Comparison of ENCODE assay signal across 23 cellular contexts in the genomic region with DNA sequence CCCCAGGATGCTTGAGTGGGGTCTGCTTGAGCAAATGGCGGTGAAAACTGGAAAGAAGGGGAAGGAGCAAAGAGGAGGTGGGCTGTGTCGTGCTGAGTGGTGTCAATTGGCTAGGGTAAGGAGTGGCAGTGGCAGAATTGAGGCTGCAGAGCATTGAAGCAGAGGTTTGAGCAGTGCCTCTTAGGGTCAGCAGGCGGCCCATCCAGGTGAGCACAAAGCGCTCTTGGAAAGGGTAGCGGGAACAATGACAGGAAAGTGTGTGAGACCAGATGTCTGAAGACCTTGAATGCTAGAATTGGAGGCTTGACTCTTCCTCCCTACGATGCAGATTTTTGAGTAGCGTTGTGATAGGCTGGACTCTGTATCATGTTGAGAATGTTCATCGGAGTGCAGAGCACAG. TPM values are rescaled to one million over a fixed set of nuclear protein-coding genes. Genes with fewer than 3 reads are reported as not detected.
A peak's percentile ranks its signal among the peaks of the same experiment; 100 is the strongest.
DNase-seq lines count a peak whose midpoint lies in the region; ATAC-seq and TF ChIP-seq lines count a peak whose summit lies in the region.
"Had no signal": no experiment of that assay in that cellular context is flagged by ENCODE, and none has a peak within 500 bp of the region (broad histone marks: within the 10 kb centered on the region; RNA-seq: fewer than 3 reads in every experiment).

No MANE protein-coding gene starts in this region.

- H3K79me1 ChIP-seq in H9 (ENCODE audit: insufficient read depth, low read depth, low read length, poor library complexity, severe bottlenecking) (no peaks in the 10 kb centered on the region), trophoblast cell (ENCODE audit: low read length) (peaks cover 17% of the 10 kb centered on the region)

- H3K4me1 ChIP-seq in ACC112 (ENCODE audit: control insufficient read depth, insufficient read depth, low read length, unreplicated experiment) (peaks cover 55% of the 10 kb centered on the region), H9 (ENCODE audit: insufficient read depth, low read length) (no peaks in the 10 kb centered on the region), trophoblast cell (ENCODE audit: control insufficient read depth in 1 of 2, insufficient read depth in 2 of 2, low read length in 2 of 2) (peaks cover 14 to 20% of the 10 kb centered on the region in 2 experiments)

- no peaks in the 10 kb centered on the region for H4K20me1 ChIP-seq in H9 (ENCODE audit: control insufficient read depth, insufficient read depth, insufficient read length)

- H3K27ac ChIP-seq in ACC112 (ENCODE audit: low read depth, low read length): peak overlapping the region; percentile 98
- no peak overlapping the region for H3K27ac ChIP-seq in H9 (ENCODE audit: insufficient read length, low read depth, low read length)
- H3K27ac ChIP-seq in trophoblast cell (ENCODE audit: low read depth, low read length): no peak overlapping the region
- H3K27ac ChIP-seq: SK-N-MC had no signal

- H3K36me3 Mint-ChIP-seq in H9 (ENCODE audit: insufficient read depth in 1 of 3, low read depth in 3 of 3): 0 out of 7 replicates have a peak, but pooled peaks cover 0 to 2% (median 0%) of the 10 kb centered on the region in 3 experiments
- H3K36me3 Mint-ChIP-seq in effector memory CD8-positive, alpha-beta T cell (ENCODE audit: insufficient read depth): no peaks in the 10 kb centered on the region
- H3K36me3 Mint-ChIP-seq in activated CD4-positive, alpha-beta memory T cell treated with anti-CD3 and anti-CD28 coated beads, Interleukin-2, amount 10 ng/mL, durations not matched to agents 7 days and 5 days (ENCODE audit: low read depth): peaks cover 3% of the 10 kb centered on the region
- H3K36me3 Mint-ChIP-seq: IgD-negative memory B cell had no signal

- no peak overlapping the region for H2BK5ac ChIP-seq in H9 (ENCODE audit: insufficient read length, low read length)
- H2BK5ac ChIP-seq in trophoblast cell (ENCODE audit: low read depth, low read length, poor library complexity): no peak overlapping the region

- peaks cover 0 to 9% of the 10 kb centered on the region in 2 experiments; a peak in 3 of 5 replicates for H3K9me3 Mint-ChIP-seq in H9
- no peaks in the 10 kb centered on the region for H3K9me3 Mint-ChIP-seq in effector memory CD8-positive, alpha-beta T cell
- peaks cover 5% of the 10 kb centered on the region for H3K9me3 Mint-ChIP-seq in activated CD4-positive, alpha-beta memory T cell treated with anti-CD3 and anti-CD28 coated beads, Interleukin-2, amount 10 ng/mL, durations not matched to agents 7 days and 5 days

- no peaks in the 10 kb centered on the region for H3K23me2 ChIP-seq in H9 (ENCODE audit: insufficient read length, low read depth, low read length, poor library complexity, severe bottlenecking)

- H4K8ac ChIP-seq in H9 (replicated peaks; ENCODE audit: insufficient read length, low read depth, low read length) (no peak overlapping the region), trophoblast cell (ENCODE audit: low read depth, low read length) (no peak overlapping the region)

- H3K14ac ChIP-seq in H9 (ENCODE audit: insufficient read depth, low read length): no peak overlapping the region
- H3K14ac ChIP-seq in trophoblast cell (ENCODE audit: low read length): no peak overlapping the region

- H3K27me3 ChIP-seq in ACC112 (ENCODE audit: insufficient read depth, low read length): no peaks in the 10 kb centered on the region
- no peaks in the 10 kb centered on the region for H3K27me3 ChIP-seq in H9 (ENCODE audit: insufficient read depth, low read length)
- H3K27me3 ChIP-seq in trophoblast cell (ENCODE audit: insufficient read depth, low read length): no peaks in the 10 kb centered on the region
- H3K27me3 ChIP-seq: adrenal gland, upper lobe of left lung had no signal

- no CpG with 5 or more reads among the region's 8 CpGs for WGBS in H9 (ENCODE audit: extremely low coverage, insufficient read length, low lambda C conversion rate)
- WGBS in trophoblast cell (ENCODE audit: extremely low coverage, insufficient coverage, insufficient read length): no CpG with 5 or more reads among the region's 8 CpGs

- no peak overlapping the region for H3K56ac ChIP-seq in H9 (ENCODE audit: insufficient read length, low read depth, low read length)

- no peak overlapping the region for H3K18ac ChIP-seq in H9 (ENCODE audit: insufficient read length, low read depth, low read length)
- no peak overlapping the region for H3K18ac ChIP-seq in trophoblast cell (ENCODE audit: low read length)

- H3K79me2 ChIP-seq in ACC112 (ENCODE audit: control insufficient read depth, insufficient read depth, low read length, unreplicated experiment): peaks cover 56% of the 10 kb centered on the region
- no peaks in the 10 kb centered on the region for H3K79me2 ChIP-seq in H9 (ENCODE audit: insufficient read depth, low read length)
- peaks cover 3% of the 10 kb centered on the region for H3K79me2 ChIP-seq in trophoblast cell (ENCODE audit: control insufficient read depth, insufficient read depth, low read length, poor library complexity)

- no peak overlapping the region for H4K5ac ChIP-seq in H9 (ENCODE audit: insufficient read length, low read depth, low read length)

- CTCF ChIA-PET in activated CD4-positive, alpha-beta memory T cell treated with anti-CD3 and anti-CD28 coated beads, Interleukin-2, amount 10 ng/mL, durations not matched to agents 7 days and 5 days (lab: Charles Lee): interaction anchor here (2.1 kb wide), 1 partner anchor 138 kb away, joined by 9 read pairs; no protein-coding TSS in a partner anchor

- H3K27me3 Mint-ChIP-seq in H9 (ENCODE audit: low read depth): peaks cover 1% of the 10 kb centered on the region; the same call in 1 of the 2 replicates
- H3K27me3 Mint-ChIP-seq in effector memory CD8-positive, alpha-beta T cell: peaks cover 28 to 55% of the 10 kb centered on the region in 2 donors
- H3K27me3 Mint-ChIP-seq in activated CD4-positive, alpha-beta memory T cell treated with anti-CD3 and anti-CD28 coated beads, Interleukin-2, amount 10 ng/mL, durations not matched to agents 7 days and 5 days: peaks cover 19% of the 10 kb centered on the region

- H2BK15ac ChIP-seq in H9 (ENCODE audit: low read depth, low read length): no peak overlapping the region

- H3K36me3 ChIP-seq in ACC112 (ENCODE audit: insufficient read depth, low read length): peaks cover 8% of the 10 kb centered on the region; the same call in 1 of the 2 replicates
- H3K36me3 ChIP-seq in trophoblast cell (ENCODE audit: control insufficient read depth in 1 of 2, insufficient read depth in 2 of 2, low read length in 2 of 2): no peaks in the 10 kb centered on the region
- H3K36me3 ChIP-seq: adrenal gland, upper lobe of left lung had no signal

- peak; percentile 25; the same call in 2 of the 3 replicates for TF ChIP-seq CTCF in H9 (conservative IDR thresholded peaks at IDR 0.05)

- DNase-seq in H9: peak; percentile 31
- no peak for DNase-seq in effector memory CD8-positive, alpha-beta T cell
- no peak for DNase-seq in trophoblast cell
- no peak for DNase-seq in activated CD4-positive, CD25-positive, alpha-beta regulatory T cell treated with anti-CD3 and anti-CD28 coated beads, Interleukin-2, amount 50 U/mL, for 72 hours
- no peak for DNase-seq in germinal center (ENCODE audit: low spot score)
- no peak for DNase-seq in activated CD4-positive, alpha-beta memory T cell treated with anti-CD3 and anti-CD28 coated beads, Interleukin-2, amount 10 ng/mL, durations not matched to agents 7 days and 5 days
- DNase-seq in NCI-H2196 (lab: John Stamatoyannopoulos, UW; ENCODE audit: unreplicated experiment): no peak
- DNase-seq: activated CD4-positive, alpha-beta T cell treated with anti-CD3 and anti-CD28 coated beads, Interleukin-2, amount 50 U/mL, for 1 hour; activated effector memory CD4-positive, alpha-beta T cell treated with Interleukin-2 at 50 U/mL for 16 hours; adrenal gland; C1 segment of cervical spinal cord; glutamatergic neuron; NCI-H1092 treated with DMSO at 0.1 percent for 48 hours; NCI-H2029 treated with DMSO at 0.1 percent for 48 hours; NCI-H345; NCI-H774; stimulated activated CD8-positive, alpha-beta memory T cell treated with anti-CD3 and anti-CD28 coated beads, Interleukin-4, amount 100 ng/mL, for 48 hours; upper lobe of left lung had no signal

- H2AFZ ChIP-seq in ACC112 (ENCODE audit: low read length, unreplicated experiment) (no peak overlapping the region), H9 (ENCODE audit: low read length) (no peak overlapping the region), trophoblast cell (ENCODE audit: insufficient read depth, low read length, poor library complexity) (no peak overlapping the region)

- no peak overlapping the region for H4K12ac ChIP-seq in trophoblast cell (ENCODE audit: low read depth, low read length)

- H3K23ac ChIP-seq in H9 (ENCODE audit: insufficient read length, low read depth, low read length): no peak overlapping the region
- peak overlapping the region; percentile 67 for H3K23ac ChIP-seq in trophoblast cell (ENCODE audit: low read length)

- no peak overlapping the region for H3K4me3 ChIP-seq in ACC112 (ENCODE audit: low read depth, low read length)
- no peak overlapping the region for H3K4me3 ChIP-seq in trophoblast cell (ENCODE audit: low read depth, low read length)
- H3K4me3 ChIP-seq: adrenal gland, lung, SK-N-MC had no signal

- no peak overlapping the region for H4K91ac ChIP-seq in H9 (ENCODE audit: insufficient read length, low read depth, low read length)
- H4K91ac ChIP-seq in trophoblast cell (ENCODE audit: low read depth, low read length): no peak overlapping the region

- no peak overlapping the region for H2BK120ac ChIP-seq in H9 (ENCODE audit: low read depth, low read length, poor library complexity, severe bottlenecking)
- no peak overlapping the region for H2BK120ac ChIP-seq in trophoblast cell (ENCODE audit: insufficient read depth, low read length, poor library complexity)

- H3K4ac ChIP-seq in H9 (ENCODE audit: low read depth, low read length) (no peak overlapping the region), trophoblast cell (ENCODE audit: low read depth, low read length) (no peak overlapping the region)

- no peak overlapping the region for H3K9ac ChIP-seq in H9 (ENCODE audit: extremely low read depth, insufficient read length, low read length)
- no peak overlapping the region for H3K9ac ChIP-seq in trophoblast cell (ENCODE audit: low read length)

- no peak overlapping the region for H3T11ph ChIP-seq in H9 (ENCODE audit: low read length)

- H3K27ac Mint-ChIP-seq in H9: no peak overlapping the region
- H3K27ac Mint-ChIP-seq in effector memory CD8-positive, alpha-beta T cell: no peak overlapping the region
- no peak overlapping the region for H3K27ac Mint-ChIP-seq in activated CD4-positive, alpha-beta memory T cell treated with anti-CD3 and anti-CD28 coated beads, Interleukin-2, amount 10 ng/mL, durations not matched to agents 7 days and 5 days

- peaks cover 0 to 3% of the 10 kb centered on the region in 2 experiments; a peak in 1 of 4 replicates for H3K4me1 Mint-ChIP-seq in H9
- peaks cover 9 to 13% of the 10 kb centered on the region in 2 donors for H3K4me1 Mint-ChIP-seq in effector memory CD8-positive, alpha-beta T cell (ENCODE audit: low read depth in 2 of 2)
- H3K4me1 Mint-ChIP-seq in activated CD4-positive, alpha-beta memory T cell treated with anti-CD3 and anti-CD28 coated beads, Interleukin-2, amount 10 ng/mL, durations not matched to agents 7 days and 5 days: peaks cover 27% of the 10 kb centered on the region

- H2BK20ac ChIP-seq in H9 (ENCODE audit: low read depth, low read length, poor library complexity, severe bottlenecking): no peak overlapping the region

- POLR2A ChIA-PET in activated CD4-positive, alpha-beta memory T cell treated with anti-CD3 and anti-CD28 coated beads, Interleukin-2, amount 10 ng/mL, durations not matched to agents 7 days and 5 days (lab: Charles Lee): interaction anchor here (1.2 kb wide), 1 partner anchor 20 kb away, joined by 6 read pairs; no protein-coding TSS in a partner anchor

- H3K4me2 ChIP-seq in H9 (ENCODE audit: insufficient read depth, insufficient read length, low read length) (no peak overlapping the region), trophoblast cell (ENCODE audit: low read length) (no peak overlapping the region)

- ATAC-seq in effector memory CD8-positive, alpha-beta T cell (replicated peaks): no peak
- ATAC-seq: HCT116 had no signal

- H2AK5ac ChIP-seq in H9 (ENCODE audit: insufficient read length, low read length) (no peak overlapping the region), trophoblast cell (ENCODE audit: low read length) (no peak overlapping the region)

- H3K4me3 Mint-ChIP-seq in H9: no peak overlapping the region
- peak overlapping the region; percentile 4 to 82 for H3K4me3 Mint-ChIP-seq in effector memory CD8-positive, alpha-beta T cell
- H3K4me3 Mint-ChIP-seq in activated CD4-positive, alpha-beta memory T cell treated with anti-CD3 and anti-CD28 coated beads, Interleukin-2, amount 10 ng/mL, durations not matched to agents 7 days and 5 days: no peak overlapping the region

- H2BK12ac ChIP-seq in H9 (ENCODE audit: insufficient read length, low read depth, low read length): no peak overlapping the region
- H2BK12ac ChIP-seq in trophoblast cell (ENCODE audit: low read length): no peak overlapping the region

- no peaks in the 10 kb centered on the region for H3K9me3 ChIP-seq in H9 (ENCODE audit: control insufficient read depth, low read depth, low read length)
- H3K9me3 ChIP-seq in trophoblast cell (ENCODE audit: insufficient read depth, low read depth, low read length): no peaks in the 10 kb centered on the region
- H3K9me3 ChIP-seq: adrenal gland, upper lobe of left lung had no signal

RNA-seq across cellular contexts. Expression of a gene that starts 39.3 kb away (rescaled TPM):
- total RNA-seq in H9 (2021): 0.39 and 0.46 TPM in 2 replicates
- 35.1 and 36.4 TPM in 2 replicates for polyA plus RNA-seq in trophoblast cell (2013)
- 1 to 10 TPM; 1.3 to 1.5 TPM for total RNA-seq in activated CD4-positive, alpha-beta memory T cell treated with anti-CD3 and anti-CD28 coated beads, Interleukin-2, amount 10 ng/mL, durations not matched to agents 7 days and 5 days
- polyA plus RNA-seq: IgD-negative memory B cell had no signal

Comparison
In these comparisons a context has a peak if more than half of its experiments do, and no peak if none do; other contexts are left out.
1. H3K4me3 Mint-ChIP-seq: peak in effector memory CD8-positive, alpha-beta T cell (2 of 2); none in H9 (0 of 2) and activated CD4-positive, alpha-beta memory T cell treated with anti-CD3 and anti-CD28 coated beads, Interleukin-2, amount 10 ng/mL, durations not matched to agents 7 days and 5 days (single experiment).